Comparison of ENCODE assay signal across 8 cellular contexts in the genomic region with DNA sequence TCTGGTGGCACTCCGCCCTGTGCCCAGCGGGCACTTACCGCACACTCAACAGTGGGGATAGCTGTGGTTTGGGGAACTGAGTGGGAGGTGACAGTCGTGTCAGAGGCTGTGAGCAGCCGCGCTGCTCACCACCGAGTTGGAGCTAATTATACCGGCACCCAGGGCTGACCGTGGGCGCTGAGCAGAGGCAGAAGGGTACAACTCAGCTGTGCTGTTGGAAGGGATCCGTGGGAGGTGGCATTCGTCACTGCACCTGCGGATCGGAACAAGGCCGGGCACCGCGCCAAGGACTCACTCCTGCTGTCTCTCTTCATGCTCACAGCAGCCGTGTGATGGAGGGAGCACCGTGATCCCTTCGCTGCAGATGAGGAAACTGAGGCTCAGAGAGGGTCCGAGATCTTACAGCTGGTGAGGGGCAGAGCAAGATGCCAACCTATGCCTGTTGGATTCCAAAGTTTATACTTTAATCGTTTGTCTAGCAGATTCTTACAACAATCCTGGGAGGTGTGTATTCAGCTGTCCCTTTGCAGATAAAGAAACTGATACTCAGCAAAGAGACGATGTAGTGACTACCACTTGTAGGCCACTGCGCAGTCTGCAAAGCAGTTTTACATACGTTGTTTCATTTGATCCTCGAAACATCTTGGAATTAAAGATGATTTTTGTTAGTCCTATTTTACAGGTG. TPM values are rescaled to one million over a fixed set of nuclear protein-coding genes. Genes with fewer than 3 reads are reported as not detected.
DNase-seq lines count a peak whose midpoint lies in the region; ATAC-seq and TF ChIP-seq lines count a peak whose summit lies in the region.

No MANE protein-coding gene starts in this region.

- H3K4me1 Mint-ChIP-seq in stimulated activated naive CD8-positive, alpha-beta T cell treated with anti-CD3 and anti-CD28 coated beads, Interleukin-15, amount 100 ng/mL, for 72 hours, result peaks cover 59% of the 10 kb centered on the region

- no peaks in the 10 kb centered on the region for H3K27me3 ChIP-seq in neural cell (ENCODE audit: insufficient read depth, low read depth, low read length)

- peaks cover 24% of the 10 kb centered on the region for H3K79me2 ChIP-seq in neural cell (replicated peaks; ENCODE audit: insufficient read depth, low read length)

- DNase-seq in NCI-H2227 (lab: John Stamatoyannopoulos, UW; ENCODE audit: unreplicated experiment) (peak; percentile 59), NCI-H2227 treated with DMSO at 0.1 percent for 48 hours (lab: John Stamatoyannopoulos, UW) (no peak), NCI-H748 (lab: John Stamatoyannopoulos, UW; ENCODE audit: unreplicated experiment) (peak; percentile 81)
- peak; percentile 76 for DNase-seq in activated CD8-positive, alpha-beta memory T cell treated with anti-CD3 and anti-CD28 coated beads, Interleukin-2, amount 50 U/mL, for 24 hours (ENCODE audit: extremely low read depth)
- DNase-seq in stimulated activated naive CD8-positive, alpha-beta T cell treated with anti-CD3 and anti-CD28 coated beads, Interleukin-15, amount 100 ng/mL, for 72 hours, result peak; percentile 80 to 86

- no peak for TF ChIP-seq RAD21 in neural cell (conservative IDR thresholded peaks at IDR 0.05)

- peak overlapping the region; percentile 79 to 88 for H3K4me3 Mint-ChIP-seq in stimulated activated naive CD8-positive, alpha-beta T cell treated with anti-CD3 and anti-CD28 coated beads, Interleukin-15, amount 100 ng/mL, for 72 hours

- H3K9ac ChIP-seq in neural cell (ENCODE audit: low read length), result peak overlapping the region; percentile 44

- peak overlapping the region; percentile 96 for H3K27ac Mint-ChIP-seq in stimulated activated naive CD8-positive, alpha-beta T cell treated with anti-CD3 and anti-CD28 coated beads, Interleukin-15, amount 100 ng/mL, for 72 hours

- H3K4me3 ChIP-seq in neural cell (ENCODE audit: low read length), result peak overlapping the region; percentile 99

- no peaks in the 10 kb centered on the region for H3K9me3 ChIP-seq in neural cell (ENCODE audit: low read length)

- no peaks in the 10 kb centered on the region for H3K27me3 Mint-ChIP-seq in stimulated activated naive CD8-positive, alpha-beta T cell treated with anti-CD3 and anti-CD28 coated beads, Interleukin-15, amount 100 ng/mL, for 72 hours

- no peaks in the 10 kb centered on the region for H4K20me1 ChIP-seq in neural cell (ENCODE audit: insufficient read depth)

- no peaks in the 10 kb centered on the region for H3K9me2 ChIP-seq in neural cell (ENCODE audit: insufficient read depth, low read length)

- no peaks in the 10 kb centered on the region for H3F3A ChIP-seq in neural cell (ENCODE audit: insufficient read depth, low read length, poor library complexity, severe bottlenecking)

- TF ChIP-seq CTCF in neural cell (IDR thresholded peaks at IDR 0.05; ENCODE audit: poor library complexity, severe bottlenecking), result no peak

- no peak overlapping the region for H3K27ac ChIP-seq in neural cell (ENCODE audit: low read length)

- peak overlapping the region; percentile 42 for H2AFZ ChIP-seq in neural cell (ENCODE audit: low read depth, low read length)

- no peaks in the 10 kb centered on the region for H3K36me3 ChIP-seq in neural cell (ENCODE audit: insufficient read depth, low read length)

- H3K4me2 ChIP-seq in neural cell (ENCODE audit: low read length), result peak overlapping the region; percentile 93

- ATAC-seq in HG03139 (IDR thresholded peaks at IDR 0.05; ENCODE audit: unreplicated experiment), result peak; percentile 24
- peak; percentile 35 for ATAC-seq in esophagus mucosa
- peak; percentile 79 for ATAC-seq in stimulated activated naive CD8-positive, alpha-beta T cell treated with anti-CD3 and anti-CD28 coated beads, Interleukin-15, amount 100 ng/mL, for 72 hours

- H3K9me3 Mint-ChIP-seq in stimulated activated naive CD8-positive, alpha-beta T cell treated with anti-CD3 and anti-CD28 coated beads, Interleukin-15, amount 100 ng/mL, for 72 hours, result no peaks in the 10 kb centered on the region

- TF ChIP-seq EP300 in neural cell (conservative IDR thresholded peaks at IDR 0.05; ENCODE audit: poor library complexity, severe bottlenecking), result no peak

TF ChIP-seq in neural cell, 6 proteins besides CTCF, POLR2A, EP300 and RAD21:
- TF ChIP-seq POLR2AphosphoS5 (IDR thresholded peaks at IDR 0.05), result no peak
- no peak for TF ChIP-seq TAF1 (IDR thresholded peaks at IDR 0.05; ENCODE audit: low read depth)
- TF ChIP-seq SMC3 (conservative IDR thresholded peaks at IDR 0.05; ENCODE audit: poor library complexity), result no peak
- TF ChIP-seq MXI1 (conservative IDR thresholded peaks at IDR 0.05; ENCODE audit: poor library complexity, severe bottlenecking), result no peak
- TF ChIP-seq REST (IDR thresholded peaks at IDR 0.05; ENCODE audit: borderline replicate concordance), result no peak
- TF ChIP-seq EZH2 (IDR thresholded peaks at IDR 0.05; ENCODE audit: borderline replicate concordance, insufficient read depth, low read length, poor library complexity, severe bottlenecking), result no peak
TF ChIP-seq in neural cell: peak in this region for 0.

RNA-seq across cellular contexts. Expression of gene ELMO2, which starts 0.7 kb away (rescaled TPM):
- total RNA-seq in esophagus mucosa, result 30.0 TPM
- polyA plus RNA-seq in neural cell, result 72.0 and 79.9 TPM in 2 replicates
- 107 and 122 TPM in 2 replicates for polyA minus RNA-seq in neural cell

Comparison
In these comparisons a context has a peak if more than half of its experiments do, and no peak if none do; other contexts are left out.
1. ATAC-seq: peak in every context shown above with its lines; median percentile 79 in stimulated activated naive CD8-positive, alpha-beta T cell treated with anti-CD3 and anti-CD28 coated beads, Interleukin-15, amount 100 ng/mL, for 72 hours; 35 in esophagus mucosa; 24 in HG03139.